ENCODE assay signal across 8 cellular contexts in genomic region chr5:79395296-79395695, GRCh38.
"Had no signal": no experiment of that assay in that cellular context is flagged by ENCODE, and none has a peak within 500 bp of the region (broad histone marks: within the 10 kb centered on the region; RNA-seq: fewer than 3 reads in every experiment).

No MANE protein-coding gene starts in this region.

- ATAC-seq: HepG2, K562 had no signal

- H3K27me3 Mint-ChIP-seq: IgD-negative memory B cell had no signal

- DNase-seq: IMR-90, KBM-7, KG1 had no signal

- H3K27ac ChIP-seq: HL-60, KMS-11 had no signal

- H3K4me1 Mint-ChIP-seq: IgD-negative memory B cell had no signal

- H3K9me3 Mint-ChIP-seq: IgD-negative memory B cell had no signal

- H3K4me3 Mint-ChIP-seq: IgD-negative memory B cell had no signal

- H3K9ac ChIP-seq: KMS-11 had no signal

- H3K4me3 ChIP-seq: K562 had no signal
